ENCODE assay signal across 8 cellular contexts in genomic region chr15:76206325-76206976, GRCh38.
DNase-seq lines count a peak whose midpoint lies in the region; TF ChIP-seq lines count a peak whose summit lies in the region.

No MANE protein-coding gene starts in this region.

- peak overlapping the region in 17 of 59 donors; percentile 3 to 66 (median 34) for H3K27ac ChIP-seq in dorsolateral prefrontal cortex

- no peaks in the 10 kb centered on the region for H3K9me3 Mint-ChIP-seq in activated CD4-positive, alpha-beta T cell treated with anti-CD3 and anti-CD28 coated beads, Interleukin-2, amount 10 ng/mL, durations not matched to agents 24 days and 14 days
- H3K9me3 Mint-ChIP-seq in type B pancreatic cell = no peaks in the 10 kb centered on the region
- H3K9me3 Mint-ChIP-seq in activated T-cell treated with anti-CD3 and anti-CD28 coated beads, Interleukin-2, amount 50 U/mL, for 24 hours = no peaks in the 10 kb centered on the region

- H3K4me1 Mint-ChIP-seq in activated CD4-positive, alpha-beta T cell treated with anti-CD3 and anti-CD28 coated beads, Interleukin-2, amount 10 ng/mL, durations not matched to agents 24 days and 14 days = peaks cover 10% of the 10 kb centered on the region
- peaks cover 17% of the 10 kb centered on the region for H3K4me1 Mint-ChIP-seq in type B pancreatic cell (ENCODE audit: unreplicated experiment)
- H3K4me1 Mint-ChIP-seq in activated T-cell treated with anti-CD3 and anti-CD28 coated beads, Interleukin-2, amount 50 U/mL, for 24 hours (ENCODE audit: low read depth) = peaks cover 5% of the 10 kb centered on the region

- H3K27ac Mint-ChIP-seq in activated CD4-positive, alpha-beta T cell treated with anti-CD3 and anti-CD28 coated beads, Interleukin-2, amount 10 ng/mL, durations not matched to agents 24 days and 14 days = no peak overlapping the region
- no peak overlapping the region for H3K27ac Mint-ChIP-seq in type B pancreatic cell
- H3K27ac Mint-ChIP-seq in activated T-cell treated with anti-CD3 and anti-CD28 coated beads, Interleukin-2, amount 50 U/mL, for 24 hours = no peak overlapping the region

- peak in 2 of 56 donors; percentile 8 to 11 for TF ChIP-seq CTCF in dorsolateral prefrontal cortex (IDR thresholded peaks at IDR 0.05 in 54 of 56, conservative IDR thresholded peaks at IDR 0.05 in 2 of 56; ENCODE audit: low read depth in 1 of 56, partially characterized antibody in 56 of 56)
- no peak for TF ChIP-seq CTCF in type B pancreatic cell (conservative IDR thresholded peaks at IDR 0.05)

- no peaks in the 10 kb centered on the region for H3K27me3 Mint-ChIP-seq in activated CD4-positive, alpha-beta T cell treated with anti-CD3 and anti-CD28 coated beads, Interleukin-2, amount 10 ng/mL, durations not matched to agents 24 days and 14 days
- no peaks in the 10 kb centered on the region for H3K27me3 Mint-ChIP-seq in type B pancreatic cell
- no peaks in the 10 kb centered on the region for H3K27me3 Mint-ChIP-seq in activated T-cell treated with anti-CD3 and anti-CD28 coated beads, Interleukin-2, amount 50 U/mL, for 24 hours

- intact Hi-C loops in dorsolateral prefrontal cortex (cut with DNase I) = no loop called here
- intact Hi-C loops in activated CD4-positive, alpha-beta T cell treated with anti-CD3 and anti-CD28 coated beads, Interleukin-2, amount 10 ng/mL, durations not matched to agents 24 days and 14 days (cut with micrococcal nuclease) = no loop called here

- peak; percentile 62 for DNase-seq in DMS153 treated with DMSO at 0.1 percent for 48 hours (lab: John Stamatoyannopoulos, UW; ENCODE audit: unreplicated experiment)
- DNase-seq in NCI-H2171 (lab: John Stamatoyannopoulos, UW) = peak; percentile 99
- DNase-seq in dorsolateral prefrontal cortex = peak; percentile 80 to 94 (median 89)
- peak; percentile 95 for DNase-seq in myocyte (ENCODE audit: low read depth)
- DNase-seq in activated CD4-positive, alpha-beta T cell treated with anti-CD3 and anti-CD28 coated beads, Interleukin-2, amount 10 ng/mL, durations not matched to agents 24 days and 14 days = no peak
- no peak for DNase-seq in type B pancreatic cell (ENCODE audit: extremely low spot score, unreplicated experiment)
- DNase-seq in activated T-cell treated with anti-CD3 and anti-CD28 coated beads, Interleukin-2, amount 50 U/mL, for 24 hours = no peak
- DNase-seq in KG1 (lab: John Stamatoyannopoulos, UW) = no peak

- no peak overlapping the region for H3K4me3 ChIP-seq in dorsolateral prefrontal cortex

- H3K36me3 Mint-ChIP-seq in activated CD4-positive, alpha-beta T cell treated with anti-CD3 and anti-CD28 coated beads, Interleukin-2, amount 10 ng/mL, durations not matched to agents 24 days and 14 days (ENCODE audit: low read depth) = peaks cover 9% of the 10 kb centered on the region
- H3K36me3 Mint-ChIP-seq in type B pancreatic cell = peaks cover 14% of the 10 kb centered on the region
- peaks cover 34% of the 10 kb centered on the region for H3K36me3 Mint-ChIP-seq in activated T-cell treated with anti-CD3 and anti-CD28 coated beads, Interleukin-2, amount 50 U/mL, for 24 hours (ENCODE audit: low read depth)

- H3K27me3 ChIP-seq in dorsolateral prefrontal cortex = no peaks in the 10 kb centered on the region

- H3K4me3 Mint-ChIP-seq in activated CD4-positive, alpha-beta T cell treated with anti-CD3 and anti-CD28 coated beads, Interleukin-2, amount 10 ng/mL, durations not matched to agents 24 days and 14 days = no peak overlapping the region
- H3K4me3 Mint-ChIP-seq in type B pancreatic cell = no peak overlapping the region
- H3K4me3 Mint-ChIP-seq in activated T-cell treated with anti-CD3 and anti-CD28 coated beads, Interleukin-2, amount 50 U/mL, for 24 hours = no peak overlapping the region

Comparison
In these comparisons a context has a peak if more than half of its experiments do, and no peak if none do; other contexts are left out.
1. DNase-seq: peak in DMS153 treated with DMSO at 0.1 percent for 48 hours (single experiment), NCI-H2171 (single experiment), dorsolateral prefrontal cortex (10 of 10) and myocyte (single experiment); none in activated CD4-positive, alpha-beta T cell treated with anti-CD3 and anti-CD28 coated beads, Interleukin-2, amount 10 ng/mL, durations not matched to agents 24 days and 14 days (single experiment), type B pancreatic cell (single experiment), activated T-cell treated with anti-CD3 and anti-CD28 coated beads, Interleukin-2, amount 50 U/mL, for 24 hours (single experiment) and KG1 (single experiment).